In genomic region chrX:51242212-51242611, GRCh38 we compare ENCODE assay signal across 31 cellular contexts.
"Had no signal": no experiment of that assay in that cellular context is flagged by ENCODE, and none has a peak within 500 bp of the region (broad histone marks: within the 10 kb centered on the region; RNA-seq: fewer than 3 reads in every experiment).

No MANE protein-coding gene starts in this region.

- ATAC-seq: activated naive CD4-positive, alpha-beta T cell treated with anti-CD3 and anti-CD28 coated beads, Interleukin-2, amount 50 U/mL, for 72 hours; activated naive CD8-positive, alpha-beta T cell treated with anti-CD3 and anti-CD28 coated beads, Interleukin-2, amount 50 U/mL, for 24 hours; activated T-cell treated with anti-CD3 and anti-CD28 coated beads, Interleukin-2, amount 50 U/mL, for 4 hours; activated T-cell treated with anti-CD3 and anti-CD28 coated beads, Interleukin-2, amount 50 U/mL, for 72 hours; activated T-helper 17 cell treated with anti-CD3 and anti-CD28 coated beads, Interleukin-2, amount 50 U/mL, for 72 hours; body of pancreas had no signal

- H3K4me3 ChIP-seq: adrenal gland, ascending aorta, body of pancreas, breast epithelium, cardiac muscle cell had no signal

- H3K9me3 ChIP-seq: body of pancreas had no signal

- H3K27ac ChIP-seq: adrenal gland, ascending aorta, body of pancreas, brain microvascular endothelial cell, breast epithelium, cardiac muscle cell had no signal

- DNase-seq: activated effector memory CD4-positive, alpha-beta T cell treated with anti-CD3 and anti-CD28 coated beads, Interleukin-2, amount 50 U/mL, for 16 hours; activated effector memory CD4-positive, alpha-beta T cell treated with Interleukin-2 at 50 U/mL for 16 hours; activated gamma-delta T cell; activated gamma-delta T cell treated with Interleukin-2 at 50 U/mL for 16 hours; activated naive CD4-positive, alpha-beta T cell; activated naive CD4-positive, alpha-beta T cell treated with anti-CD3 and anti-CD28 coated beads for 36 hours; activated naive CD4-positive, alpha-beta T cell treated with anti-CD3 and anti-CD28 coated beads, Interleukin-2, amount 10 ng/mL, durations not matched to agents 7 days and 5 days; activated naive CD4-positive, alpha-beta T cell treated with anti-CD3 and anti-CD28 coated beads, Interleukin-2, amount 50 U/mL, for 16 hours; activated naive CD4-positive, alpha-beta T cell treated with Interleukin-2 at 50 U/mL for 16 hours; activated naive CD8-positive, alpha-beta T cell treated with anti-CD3 and anti-CD28 coated beads for 36 hours; activated naive CD8-positive, alpha-beta T cell treated with anti-CD3 and anti-CD28 coated beads, Interleukin-2, amount 10 ng/mL, durations not matched to agents 7 days and 5 days; activated naive CD8-positive, alpha-beta T cell treated with anti-CD3 and anti-CD28 coated beads, Interleukin-2, amount 50 U/mL, for 24 hours; activated T-cell treated with anti-CD3 and anti-CD28 coated beads, Interleukin-2, amount 50 U/mL, for 24 hours; activated T-cell treated with anti-CD3 and anti-CD28 coated beads, Interleukin-2, amount 50 U/mL, for 4 hours; activated T-cell treated with anti-CD3 and anti-CD28 coated beads, Interleukin-2, amount 50 U/mL, for 48 hours; activated T-cell treated with anti-CD3 and anti-CD28 coated beads, Interleukin-2, amount 50 U/mL, for 72 hours; adrenal gland; amniotic stem cell; anterior cingulate cortex; aorta; body of pancreas; brain microvascular endothelial cell; caudate nucleus; central memory CD4-positive, alpha-beta T cell; cerebellar nuclear complex had no signal

- FAIRE-seq: bronchial epithelial cell had no signal

- H3K36me3 ChIP-seq: adrenal gland, ascending aorta, brain microvascular endothelial cell, breast epithelium, cardiac muscle cell had no signal

- H3K4me1 ChIP-seq: adrenal gland, ascending aorta, body of pancreas, breast epithelium had no signal

- H3K27me3 ChIP-seq: ascending aorta, body of pancreas, brain microvascular endothelial cell, cardiac muscle cell had no signal
